ENCODE assay signal across 2 cellular contexts in the genomic region with DNA sequence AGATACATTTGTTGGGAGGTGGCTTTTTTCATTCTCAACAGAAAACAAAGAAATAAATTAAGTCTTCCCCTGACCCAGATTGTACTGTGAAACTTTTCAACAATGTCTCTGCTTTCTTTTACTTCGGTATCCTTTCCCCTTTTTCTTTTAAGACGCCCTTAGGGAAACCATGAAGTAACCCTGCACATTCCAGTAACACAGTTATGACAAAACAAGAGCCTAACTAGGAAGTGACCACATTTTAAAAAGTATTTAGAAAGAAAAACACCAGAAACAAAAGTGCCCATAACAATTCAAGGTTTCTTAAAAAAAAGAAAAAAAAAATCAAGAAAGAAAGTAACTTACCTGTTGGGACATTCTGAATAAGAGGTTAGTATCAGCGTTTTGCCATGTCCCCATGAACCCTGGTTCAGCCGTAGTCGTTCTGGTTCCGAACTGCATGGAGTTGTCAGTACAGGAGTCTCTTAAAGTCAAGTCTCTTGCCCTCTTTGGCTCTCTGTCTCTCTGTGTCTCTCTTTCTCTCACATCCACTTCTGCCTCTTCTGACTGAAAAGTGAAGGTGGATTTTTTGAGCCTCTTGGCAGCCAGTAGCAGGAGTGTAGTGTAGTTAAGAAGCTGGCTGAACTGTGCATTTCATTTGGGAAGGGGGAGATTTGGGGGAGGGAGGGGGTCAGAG.
TF ChIP-seq lines count a peak whose summit lies in the region.

No MANE protein-coding gene starts in this region.

TF ChIP-seq in liver, 16 proteins besides CTCF, POLR2A, EP300 and RAD21 (continued from another document):
- TF ChIP-seq, protein P1, sequence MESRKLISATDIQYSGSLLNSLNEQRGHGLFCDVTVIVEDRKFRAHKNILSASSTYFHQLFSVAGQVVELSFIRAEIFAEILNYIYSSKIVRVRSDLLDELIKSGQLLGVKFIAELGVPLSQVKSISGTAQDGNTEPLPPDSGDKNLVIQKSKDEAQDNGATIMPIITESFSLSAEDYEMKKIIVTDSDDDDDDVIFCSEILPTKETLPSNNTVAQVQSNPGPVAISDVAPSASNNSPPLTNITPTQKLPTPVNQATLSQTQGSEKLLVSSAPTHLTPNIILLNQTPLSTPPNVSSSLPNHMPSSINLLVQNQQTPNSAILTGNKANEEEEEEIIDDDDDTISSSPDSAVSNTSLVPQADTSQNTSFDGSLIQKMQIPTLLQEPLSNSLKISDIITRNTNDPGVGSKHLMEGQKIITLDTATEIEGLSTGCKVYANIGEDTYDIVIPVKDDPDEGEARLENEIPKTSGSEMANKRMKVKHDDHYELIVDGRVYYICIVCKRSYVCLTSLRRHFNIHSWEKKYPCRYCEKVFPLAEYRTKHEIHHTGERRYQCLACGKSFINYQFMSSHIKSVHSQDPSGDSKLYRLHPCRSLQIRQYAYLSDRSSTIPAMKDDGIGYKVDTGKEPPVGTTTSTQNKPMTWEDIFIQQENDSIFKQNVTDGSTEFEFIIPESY (IDR thresholded peaks at IDR 0.05): no peak
- TF ChIP-seq EGR1 (IDR thresholded peaks at IDR 0.05; ENCODE audit: low read depth in 2 of 2) (no peak), HNF4A (conservative IDR thresholded peaks at IDR 0.05) (no peak), FOXA1 (IDR thresholded peaks at IDR 0.05) (no peak), HNF4G (IDR thresholded peaks at IDR 0.05) (no peak), JUND (IDR thresholded peaks at IDR 0.05) (no peak), YY1 (IDR thresholded peaks at IDR 0.05) (no peak), NR2F2 (IDR thresholded peaks at IDR 0.05) (no peak)
- TF ChIP-seq, protein P2, sequence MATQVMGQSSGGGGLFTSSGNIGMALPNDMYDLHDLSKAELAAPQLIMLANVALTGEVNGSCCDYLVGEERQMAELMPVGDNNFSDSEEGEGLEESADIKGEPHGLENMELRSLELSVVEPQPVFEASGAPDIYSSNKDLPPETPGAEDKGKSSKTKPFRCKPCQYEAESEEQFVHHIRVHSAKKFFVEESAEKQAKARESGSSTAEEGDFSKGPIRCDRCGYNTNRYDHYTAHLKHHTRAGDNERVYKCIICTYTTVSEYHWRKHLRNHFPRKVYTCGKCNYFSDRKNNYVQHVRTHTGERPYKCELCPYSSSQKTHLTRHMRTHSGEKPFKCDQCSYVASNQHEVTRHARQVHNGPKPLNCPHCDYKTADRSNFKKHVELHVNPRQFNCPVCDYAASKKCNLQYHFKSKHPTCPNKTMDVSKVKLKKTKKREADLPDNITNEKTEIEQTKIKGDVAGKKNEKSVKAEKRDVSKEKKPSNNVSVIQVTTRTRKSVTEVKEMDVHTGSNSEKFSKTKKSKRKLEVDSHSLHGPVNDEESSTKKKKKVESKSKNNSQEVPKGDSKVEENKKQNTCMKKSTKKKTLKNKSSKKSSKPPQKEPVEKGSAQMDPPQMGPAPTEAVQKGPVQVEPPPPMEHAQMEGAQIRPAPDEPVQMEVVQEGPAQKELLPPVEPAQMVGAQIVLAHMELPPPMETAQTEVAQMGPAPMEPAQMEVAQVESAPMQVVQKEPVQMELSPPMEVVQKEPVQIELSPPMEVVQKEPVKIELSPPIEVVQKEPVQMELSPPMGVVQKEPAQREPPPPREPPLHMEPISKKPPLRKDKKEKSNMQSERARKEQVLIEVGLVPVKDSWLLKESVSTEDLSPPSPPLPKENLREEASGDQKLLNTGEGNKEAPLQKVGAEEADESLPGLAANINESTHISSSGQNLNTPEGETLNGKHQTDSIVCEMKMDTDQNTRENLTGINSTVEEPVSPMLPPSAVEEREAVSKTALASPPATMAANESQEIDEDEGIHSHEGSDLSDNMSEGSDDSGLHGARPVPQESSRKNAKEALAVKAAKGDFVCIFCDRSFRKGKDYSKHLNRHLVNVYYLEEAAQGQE (IDR thresholded peaks at IDR 0.05): no peak

TF ChIP-seq in HepG2, 621 proteins besides CTCF, POLR2A, EP300 and RAD21 (continued from another document):
- no peak for TF ChIP-seq RNF2 (conservative IDR thresholded peaks at IDR 0.05; ENCODE audit: low read depth)
- TF ChIP-seq, protein P3, sequence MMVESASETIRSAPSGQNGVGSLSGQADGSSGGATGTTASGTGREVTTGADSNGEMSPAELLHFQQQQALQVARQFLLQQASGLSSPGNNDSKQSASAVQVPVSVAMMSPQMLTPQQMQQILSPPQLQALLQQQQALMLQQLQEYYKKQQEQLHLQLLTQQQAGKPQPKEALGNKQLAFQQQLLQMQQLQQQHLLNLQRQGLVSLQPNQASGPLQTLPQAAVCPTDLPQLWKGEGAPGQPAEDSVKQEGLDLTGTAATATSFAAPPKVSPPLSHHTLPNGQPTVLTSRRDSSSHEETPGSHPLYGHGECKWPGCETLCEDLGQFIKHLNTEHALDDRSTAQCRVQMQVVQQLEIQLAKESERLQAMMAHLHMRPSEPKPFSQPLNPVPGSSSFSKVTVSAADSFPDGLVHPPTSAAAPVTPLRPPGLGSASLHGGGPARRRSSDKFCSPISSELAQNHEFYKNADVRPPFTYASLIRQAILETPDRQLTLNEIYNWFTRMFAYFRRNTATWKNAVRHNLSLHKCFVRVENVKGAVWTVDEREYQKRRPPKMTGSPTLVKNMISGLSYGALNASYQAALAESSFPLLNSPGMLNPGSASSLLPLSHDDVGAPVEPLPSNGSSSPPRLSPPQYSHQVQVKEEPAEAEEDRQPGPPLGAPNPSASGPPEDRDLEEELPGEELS (CRISPR knock-in tag; IDR thresholded peaks at IDR 0.05): no peak
